ENCODE assay signal across 8 cellular contexts in the genomic region with DNA sequence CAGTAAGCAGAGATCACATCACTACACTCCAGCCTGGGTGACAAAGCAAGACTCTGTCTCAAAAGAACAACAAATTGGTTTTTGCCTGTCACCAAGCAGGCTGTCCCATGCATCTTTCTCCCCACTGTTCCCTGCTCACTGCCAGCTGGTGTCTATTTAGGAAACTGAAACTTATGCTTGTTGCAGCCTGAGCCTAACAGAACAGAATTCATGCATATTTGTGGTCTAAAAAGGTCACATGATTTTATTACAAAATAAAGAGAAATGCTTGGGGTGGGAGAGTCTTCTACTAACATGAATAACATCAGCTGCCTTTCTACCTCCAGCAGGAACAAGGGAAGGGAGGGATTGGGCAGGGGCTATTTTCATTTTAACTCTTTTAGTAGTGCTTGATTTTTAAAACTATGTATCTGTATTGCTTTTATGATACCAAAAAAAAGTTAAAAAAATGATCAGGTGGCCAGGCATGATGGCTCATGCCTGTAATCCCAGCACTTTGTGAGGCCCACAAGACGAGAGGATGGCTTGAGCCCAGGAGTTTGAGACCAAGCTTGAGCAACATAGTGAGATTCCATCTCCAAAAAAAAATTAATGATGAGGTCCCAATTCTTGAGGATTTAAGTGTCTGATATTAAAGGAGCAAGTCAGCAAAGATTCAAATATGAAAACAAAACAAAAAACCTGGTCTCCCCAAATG. TPM values are rescaled to one million over a fixed set of nuclear protein-coding genes. Genes with fewer than 3 reads are reported as not detected.
DNase-seq lines count a peak whose midpoint lies in the region; ATAC-seq and TF ChIP-seq lines count a peak whose summit lies in the region.

No MANE protein-coding gene starts in this region.

- H3K4me1 ChIP-seq in fibroblast of lung (ENCODE audit: control insufficient read depth, extremely low read depth, insufficient read depth, low read length), result peaks cover 9% of the 10 kb centered on the region

- H3K4me3 ChIP-seq in fibroblast of lung (replicated peaks in 1 of 4; ENCODE audit: control extremely low read depth in 1 of 4, insufficient read depth in 1 of 4, low read depth in 3 of 4, low read length in 4 of 4), result peak overlapping the region; percentile 99 to 100 (median 100)

- H3K79me2 ChIP-seq in fibroblast of lung (ENCODE audit: control insufficient read depth, insufficient read depth, low read length), result peaks cover 33% of the 10 kb centered on the region

- no peaks in the 10 kb centered on the region for H3K9me3 ChIP-seq in fibroblast of lung (ENCODE audit: control insufficient read depth, insufficient read depth, low read depth, low read length)

- peak; percentile 50 for DNase-seq in activated naive CD4-positive, alpha-beta T cell treated with anti-CD3 and anti-CD28 coated beads for 36 hours
- DNase-seq in activated naive CD4-positive, alpha-beta T cell treated with anti-CD3 and anti-CD28 coated beads, Interleukin-2, amount 50 U/mL, for 16 hours, result no peak
- no peak for DNase-seq in T-cell
- peak; percentile 85 to 89 for DNase-seq in fibroblast of lung (ENCODE audit: low read depth in 2 of 2)
- peak; percentile 44 for DNase-seq in occipital lobe (lab: John Stamatoyannopoulos, UW)
- DNase-seq in LoVo (ENCODE audit: low spot score), result no peak
- DNase-seq in NCI-H748 treated with DMSO at 0.1 percent for 48 hours (lab: John Stamatoyannopoulos, UW), result no peak

- H3K4me3 Mint-ChIP-seq in activated naive CD4-positive, alpha-beta T cell treated with anti-CD3 and anti-CD28 coated beads for 36 hours, result peak overlapping the region; percentile 93
- peak overlapping the region; percentile 84 to 96 (median 95) for H3K4me3 Mint-ChIP-seq in T-cell

- peak overlapping the region; percentile 93 for H3K27ac Mint-ChIP-seq in activated naive CD4-positive, alpha-beta T cell treated with anti-CD3 and anti-CD28 coated beads for 36 hours
- peak overlapping the region; percentile 94 to 98 for H3K27ac Mint-ChIP-seq in T-cell

- no peaks in the 10 kb centered on the region for H3K27me3 Mint-ChIP-seq in activated naive CD4-positive, alpha-beta T cell treated with anti-CD3 and anti-CD28 coated beads for 36 hours (ENCODE audit: low read depth)
- no peaks in the 10 kb centered on the region for H3K27me3 Mint-ChIP-seq in T-cell

- CTCF ChIA-PET in activated naive CD4-positive, alpha-beta T cell treated with anti-CD3 and anti-CD28 coated beads for 36 hours (lab: Charles Lee), result interaction anchor here (0.6 to 4.1 kb wide), 13 partner anchors 13 to 269 kb away, joined by 3 to 20 read pairs (median 5); partner anchors contain the start of genes IL23A, PA2G4, PAN2 and ZC3H10
- CTCF ChIA-PET in T-cell (lab: Charles Lee), result interaction anchor here (0.6 to 2.2 kb wide), 13 partner anchors 17 to 296 kb away, joined by 3 to 31 read pairs (median 5); partner anchors contain the start of genes ANKRD52 (in 1 of the 2), CNPY2 (in 1 of the 2), ESYT1 (in 1 of the 2) and IL23A (in 1 of the 2)

- peak overlapping the region; percentile 90 for H3K9ac ChIP-seq in fibroblast of lung (ENCODE audit: insufficient read depth, low read length)

- H3K36me3 ChIP-seq in fibroblast of lung (ENCODE audit: control insufficient read depth, insufficient read depth, low read length), result peaks cover 22% of the 10 kb centered on the region

- peak overlapping the region; percentile 96 for H3K27ac ChIP-seq in fibroblast of lung (ENCODE audit: insufficient read depth, low read length)

- H3K36me3 Mint-ChIP-seq in activated naive CD4-positive, alpha-beta T cell treated with anti-CD3 and anti-CD28 coated beads for 36 hours (ENCODE audit: low read depth), result peaks cover 16% of the 10 kb centered on the region
- H3K36me3 Mint-ChIP-seq in T-cell, result peaks cover 16% of the 10 kb centered on the region

- no peaks in the 10 kb centered on the region for H3K27me3 ChIP-seq in fibroblast of lung (ENCODE audit: control insufficient read depth, insufficient read depth, low read length)

- H2AFZ ChIP-seq in fibroblast of lung (ENCODE audit: low read length), result no peak overlapping the region

- no peak for TF ChIP-seq CTCF in fibroblast of lung (conservative IDR thresholded peaks at IDR 0.05 in 1 of 2, IDR thresholded peaks at IDR 0.05 in 1 of 2; ENCODE audit: low read depth in 1 of 2, low read length in 2 of 2)

- peaks cover 20% of the 10 kb centered on the region for H3K4me1 Mint-ChIP-seq in activated naive CD4-positive, alpha-beta T cell treated with anti-CD3 and anti-CD28 coated beads for 36 hours (ENCODE audit: low read depth)
- peaks cover 29 to 37% (median 36%) of the 10 kb centered on the region in 3 donors for H3K4me1 Mint-ChIP-seq in T-cell

- intact Hi-C loops in activated naive CD4-positive, alpha-beta T cell treated with anti-CD3 and anti-CD28 coated beads for 36 hours (cut with micrococcal nuclease), result no loop called here

- no peaks in the 10 kb centered on the region for H4K20me1 ChIP-seq in fibroblast of lung (ENCODE audit: control insufficient read depth, extremely low read depth, insufficient read depth, low read length)

- POLR2A ChIA-PET in T-cell (lab: Charles Lee), result interaction anchor here (0.6 to 1.8 kb wide), 11 partner anchors 8 to 372 kb away, joined by 3 to 17 read pairs (median 4); partner anchors contain the start of genes IL23A (in 2 of the 2) and TIMELESS (in 1 of the 2)

- no peaks in the 10 kb centered on the region for H3K9me3 Mint-ChIP-seq in activated naive CD4-positive, alpha-beta T cell treated with anti-CD3 and anti-CD28 coated beads for 36 hours
- H3K9me3 Mint-ChIP-seq in T-cell, result no peaks in the 10 kb centered on the region

- H3K4me2 ChIP-seq in fibroblast of lung (ENCODE audit: extremely low read depth, insufficient read depth, low read length), result peak overlapping the region; percentile 96

- ATAC-seq in T-cell (replicated peaks in 1 of 4) (no peak), HG02970 (IDR thresholded peaks at IDR 0.05; ENCODE audit: low FRiP score, unreplicated experiment) (no peak)

RNA-seq across cellular contexts. Expression of gene STAT2, which starts 0.9 kb away (rescaled TPM):
- total RNA-seq in activated naive CD4-positive, alpha-beta T cell treated with anti-CD3 and anti-CD28 coated beads for 36 hours, result 100 to 1,000 TPM; 109 to 119 TPM
- total RNA-seq in T-cell, result 100 to 1,000 TPM; 117 to 187 (median 162) TPM
- total RNA-seq in fibroblast of lung, result 284 and 368 TPM in 2 replicates
- polyA plus RNA-seq in fibroblast of lung, result 112 and 148 TPM in 2 replicates
- polyA plus RNA-seq in fibroblast of lung (2012), result 76.4 and 111 TPM in 2 replicates
- polyA minus RNA-seq in fibroblast of lung (ENCODE audit: low replicate concordance), result 219 and 244 TPM in 2 replicates
- 84.4 TPM for total RNA-seq in occipital lobe

RNA-seq across cellular contexts. Expression of gene APOF, which starts 3.7 kb away (rescaled TPM):
- total RNA-seq in activated naive CD4-positive, alpha-beta T cell treated with anti-CD3 and anti-CD28 coated beads for 36 hours, result not detected
- total RNA-seq in T-cell (not detected), fibroblast of lung (not detected in 2 replicates), occipital lobe (not detected)
- polyA plus RNA-seq in fibroblast of lung, result not detected in 2 replicates
- not detected in 2 replicates for polyA plus RNA-seq in fibroblast of lung (2012)
- polyA minus RNA-seq in fibroblast of lung (ENCODE audit: low replicate concordance), result not detected in 2 replicates

RNA-seq across cellular contexts. Expression of gene IL23A, which starts 20.3 kb away (rescaled TPM):
- total RNA-seq in activated naive CD4-positive, alpha-beta T cell treated with anti-CD3 and anti-CD28 coated beads for 36 hours, result 10 to 100 TPM in 1 of 2 experiments, 1 to 10 TPM in 1; 9.0 to 12.6 TPM
- total RNA-seq in T-cell (10 to 100 TPM; 16.3 to 29.9 (median 27.6) TPM), fibroblast of lung (0.17 TPM in 1 of 2 replicates, not detected in the other), occipital lobe (not detected)
- 0.12 TPM in 1 of 2 replicates, not detected in the other for polyA plus RNA-seq in fibroblast of lung
- 0.15 TPM in 1 of 2 replicates, not detected in the other for polyA plus RNA-seq in fibroblast of lung (2012)
- 2.4 TPM in 1 of 2 replicates, not detected in the other for polyA minus RNA-seq in fibroblast of lung (ENCODE audit: low replicate concordance)

RNA-seq across cellular contexts. Expression of gene PAN2, which starts 25.2 kb away (rescaled TPM):
- total RNA-seq in activated naive CD4-positive, alpha-beta T cell treated with anti-CD3 and anti-CD28 coated beads for 36 hours, result 10 to 100 TPM; 82.7 to 85.4 TPM
- total RNA-seq in T-cell (100 to 1,000 TPM; 126 to 187 (median 164) TPM), fibroblast of lung (18.5 and 25.9 TPM in 2 replicates), occipital lobe (29.9 TPM)
- polyA plus RNA-seq in fibroblast of lung, result 11.4 and 17.3 TPM in 2 replicates
- 8.5 and 10.4 TPM in 2 replicates for polyA plus RNA-seq in fibroblast of lung (2012)
- 23.6 and 62.2 TPM in 2 replicates for polyA minus RNA-seq in fibroblast of lung (ENCODE audit: low replicate concordance)

RNA-seq across cellular contexts. Expression of gene CNPY2, which starts 43.2 kb away (rescaled TPM):
- 10 to 100 TPM; 47.5 to 57.3 TPM for total RNA-seq in activated naive CD4-positive, alpha-beta T cell treated with anti-CD3 and anti-CD28 coated beads for 36 hours
- total RNA-seq in T-cell (10 to 100 TPM; 52.9 to 92.8 (median 90.8) TPM), fibroblast of lung (47.3 and 48.2 TPM in 2 replicates), occipital lobe (40.4 TPM)
- 124 and 142 TPM in 2 replicates for polyA plus RNA-seq in fibroblast of lung
- polyA plus RNA-seq in fibroblast of lung (2012), result 101 and 120 TPM in 2 replicates
- 48.6 and 85.9 TPM in 2 replicates for polyA minus RNA-seq in fibroblast of lung (ENCODE audit: low replicate concordance)

Comparison
In these comparisons a context has a peak if more than half of its experiments do, and no peak if none do; other contexts are left out.
1. DNase-seq: peak in activated naive CD4-positive, alpha-beta T cell treated with anti-CD3 and anti-CD28 coated beads for 36 hours (single experiment), fibroblast of lung (2 of 2) and occipital lobe (single experiment); none in activated naive CD4-positive, alpha-beta T cell treated with anti-CD3 and anti-CD28 coated beads, Interleukin-2, amount 50 U/mL, for 16 hours (single experiment), T-cell (0 of 34), LoVo (single experiment) and NCI-H748 treated with DMSO at 0.1 percent for 48 hours (single experiment).